In the genomic region with DNA sequence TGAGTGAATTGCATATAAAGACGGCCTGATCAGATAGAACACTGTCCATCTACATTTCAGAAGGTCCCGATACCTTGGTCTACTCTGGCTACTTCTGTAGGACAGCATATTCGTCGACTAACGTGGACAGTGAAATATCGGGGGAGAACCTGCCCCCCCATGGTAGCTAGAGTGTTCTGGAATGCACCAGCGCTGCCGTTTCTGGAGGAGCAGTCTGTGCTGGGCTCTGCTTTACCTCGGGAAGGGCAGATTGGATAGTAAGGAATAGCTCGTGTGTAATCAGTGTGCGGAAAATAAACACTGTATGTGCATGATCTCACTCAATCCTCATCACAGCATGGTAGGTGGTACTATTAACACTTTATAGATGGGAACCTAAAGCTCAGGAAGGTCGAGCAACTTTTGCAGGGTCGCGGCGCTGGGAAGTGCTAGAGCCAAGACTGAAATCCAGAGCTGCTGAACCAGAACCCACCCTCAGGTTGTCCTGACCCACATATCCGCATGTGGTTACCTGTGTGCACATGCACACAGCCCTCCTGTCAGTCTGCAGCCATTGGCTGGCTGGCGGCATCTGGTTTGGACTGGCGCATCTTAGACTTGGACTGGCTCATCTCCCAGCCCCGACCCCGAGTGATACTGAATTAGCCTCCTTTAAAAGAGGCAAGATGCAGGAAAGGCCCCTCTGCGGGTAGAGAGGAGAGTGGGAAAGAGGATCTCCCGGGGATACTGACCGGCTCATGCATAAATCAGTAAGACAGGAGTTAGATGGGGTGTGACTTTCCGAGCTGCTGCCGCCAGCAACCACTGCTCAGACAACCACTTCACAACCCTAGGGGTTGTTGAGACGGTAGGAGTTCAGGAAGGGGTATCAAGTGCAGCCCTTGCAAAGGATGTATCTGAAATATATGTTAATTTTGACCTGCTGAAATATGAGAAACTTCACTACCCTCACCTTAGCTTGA, we compare ENCODE assay signal across 11 cellular contexts.
DNase-seq lines count a peak whose midpoint lies in the region; ATAC-seq, FAIRE-seq and TF ChIP-seq lines count a peak whose summit lies in the region.
"Had no signal": no experiment of that assay in that cellular context is flagged by ENCODE, and none has a peak within 500 bp of the region (broad histone marks: within the 10 kb centered on the region; RNA-seq: fewer than 3 reads in every experiment).

No MANE protein-coding gene starts in this region.

- peaks cover 69% of the 10 kb centered on the region for H3K79me2 ChIP-seq in K562 (ENCODE audit: control insufficient read depth, insufficient read depth, low read length)

- peaks cover 9% of the 10 kb centered on the region for H3K9me1 ChIP-seq in K562 (ENCODE audit: control insufficient read depth, insufficient read depth, low read length)

- H3K27me3 Mint-ChIP-seq in stimulated activated naive CD8-positive, alpha-beta T cell treated with anti-CD3 and anti-CD28 coated beads, Interleukin-15, Interleukin-2, amounts not matched to agents 100 ng/mL and 50 ng/mL, for 24 hours, result no peaks in the 10 kb centered on the region
- no peaks in the 10 kb centered on the region for H3K27me3 Mint-ChIP-seq in natural killer cell (ENCODE audit: low read depth in 2 of 2)

- no peaks in the 10 kb centered on the region for H3K9me3 ChIP-seq in K562 (replicated peaks; ENCODE audit: control insufficient read depth, insufficient read depth, low read depth, low read length)
- H3K9me3 ChIP-seq: neutrophil had no signal

- POLR2A ChIA-PET in K562 (lab: Yijun Ruan, JAX), result interaction anchor here (0.5 to 5.8 kb wide), 13 partner anchors 9 to 1680 kb away, joined by 3 to 61 read pairs (median 3); no protein-coding TSS in a partner anchor

- H3K9me3 Mint-ChIP-seq in stimulated activated naive CD8-positive, alpha-beta T cell treated with anti-CD3 and anti-CD28 coated beads, Interleukin-15, Interleukin-2, amounts not matched to agents 100 ng/mL and 50 ng/mL, for 24 hours, result no peaks in the 10 kb centered on the region
- H3K9me3 Mint-ChIP-seq in natural killer cell, result no peaks in the 10 kb centered on the region

- no peak for TF ChIP-seq POLR2A in K562 (conservative IDR thresholded peaks at IDR 0.05)

- H4K20me1 ChIP-seq in K562 (replicated peaks; ENCODE audit: control insufficient read depth, insufficient read depth, low read length), result no peaks in the 10 kb centered on the region

- no peak for ATAC-seq in stimulated activated naive CD8-positive, alpha-beta T cell treated with anti-CD3 and anti-CD28 coated beads, Interleukin-15, Interleukin-2, amounts not matched to agents 100 U/mL and 50 U/mL, for 24 hours
- ATAC-seq in K562, result no peak
- ATAC-seq in natural killer cell, result no peak
- ATAC-seq in HG02759 (IDR thresholded peaks at IDR 0.05; ENCODE audit: unreplicated experiment), result no peak
- ATAC-seq in GM19463 (IDR thresholded peaks at IDR 0.05; ENCODE audit: unreplicated experiment), result no peak

- H3K27me3 ChIP-seq in K562 (ENCODE audit: control insufficient read depth in 2 of 2, insufficient read depth in 2 of 2, low read length in 2 of 2), result no peaks in the 10 kb centered on the region
- H3K27me3 ChIP-seq: neutrophil had no signal

- 79% methylated on average over 26 of the region's 26 CpGs for WGBS in K562 (ENCODE audit: insufficient coverage, low coverage, missing lambda C conversion rate)

- H2AFZ ChIP-seq in K562 (ENCODE audit: low read depth, low read length), result no peak overlapping the region

- H3K27ac Mint-ChIP-seq in stimulated activated naive CD8-positive, alpha-beta T cell treated with anti-CD3 and anti-CD28 coated beads, Interleukin-15, Interleukin-2, amounts not matched to agents 100 ng/mL and 50 ng/mL, for 24 hours, result peak overlapping the region; percentile 99
- peak overlapping the region; percentile 65 to 97 for H3K27ac Mint-ChIP-seq in natural killer cell

- H3K4me3 Mint-ChIP-seq in stimulated activated naive CD8-positive, alpha-beta T cell treated with anti-CD3 and anti-CD28 coated beads, Interleukin-15, Interleukin-2, amounts not matched to agents 100 ng/mL and 50 ng/mL, for 24 hours, result peak overlapping the region; percentile 71
- no peak overlapping the region for H3K4me3 Mint-ChIP-seq in natural killer cell

- no peak for DNase-seq in stimulated activated naive CD8-positive, alpha-beta T cell treated with anti-CD3 and anti-CD28 coated beads, Interleukin-15, Interleukin-2, amounts not matched to agents 100 U/mL and 50 U/mL, for 24 hours
- no peak for DNase-seq in K562 (ENCODE audit: extremely low read depth in 1 of 4, low spot score in 3 of 4)
- no peak for DNase-seq in natural killer cell
- DNase-seq in NOMO-1 (lab: John Stamatoyannopoulos, UW; ENCODE audit: unreplicated experiment in 2 of 2), result no peak
- DNase-seq in NCI-H2171 (lab: John Stamatoyannopoulos, UW), result no peak
- DNase-seq: NCI-H1694 had no signal

- H3K27ac ChIP-seq in K562 (ENCODE audit: extremely low read depth, low read depth, low read length), result no peak overlapping the region
- H3K27ac ChIP-seq: VCaP had no signal

- intact Hi-C loops in K562 (cut with micrococcal nuclease) (no loop called here), natural killer cell (cut with micrococcal nuclease) (loop anchor here (2.0 kb wide), 1 partner anchor 65 kb away; no protein-coding TSS in a partner anchor)

- no peak for FAIRE-seq in K562 (lab: Jason Lieb, UNC)

- in situ Hi-C loops in K562 (cut with MboI), result no loop called here

- TF ChIP-seq RAD21 in K562 (CRISPR knock-in tag; conservative IDR thresholded peaks at IDR 0.05 in 1 of 2, IDR thresholded peaks at IDR 0.05 in 1 of 2), result no peak

- no peak for TF ChIP-seq CTCF in K562 (IDR thresholded peaks at IDR 0.05 in 2 of 3, conservative IDR thresholded peaks at IDR 0.05 in 1 of 3; ENCODE audit: insufficient read depth in 2 of 3, low read depth in 1 of 3, low read length in 3 of 3)
- no peak for TF ChIP-seq CTCF in natural killer cell (IDR thresholded peaks at IDR 0.05)

- H3K4me1 Mint-ChIP-seq in stimulated activated naive CD8-positive, alpha-beta T cell treated with anti-CD3 and anti-CD28 coated beads, Interleukin-15, Interleukin-2, amounts not matched to agents 100 ng/mL and 50 ng/mL, for 24 hours (ENCODE audit: low read depth), result peaks cover 100% of the 10 kb centered on the region
- H3K4me1 Mint-ChIP-seq in natural killer cell, result peaks cover 69 to 86% of the 10 kb centered on the region in 2 donors

- H3K4me3 ChIP-seq in K562, result no peak overlapping the region

- peaks cover 45 to 91% of the 10 kb centered on the region in 2 experiments for H3K4me1 ChIP-seq in K562 (replicated peaks in 1 of 2; ENCODE audit: control insufficient read depth in 2 of 2, insufficient read depth in 2 of 2, low read length in 2 of 2)

- H3K36me3 ChIP-seq in K562 (ENCODE audit: control insufficient read depth, insufficient read depth, low read length), result peaks cover 94% of the 10 kb centered on the region
- H3K36me3 ChIP-seq: neutrophil had no signal

- H3K4me2 ChIP-seq in K562 (ENCODE audit: insufficient read depth, low read length), result peak overlapping the region; percentile 64; the same call in 1 of the 2 replicates

- no peak for TF ChIP-seq EP300 in K562 (IDR thresholded peaks at IDR 0.05; ENCODE audit: low read length)

- peaks cover 90% of the 10 kb centered on the region for H3K36me3 Mint-ChIP-seq in stimulated activated naive CD8-positive, alpha-beta T cell treated with anti-CD3 and anti-CD28 coated beads, Interleukin-15, Interleukin-2, amounts not matched to agents 100 ng/mL and 50 ng/mL, for 24 hours (ENCODE audit: low read depth)
- H3K36me3 Mint-ChIP-seq in natural killer cell, result no peaks in the 10 kb centered on the region

- BruUV-seq in K562 (replicated peaks; lab: Mats Ljungman, UMichigan), result no TSS peak

- CTCF ChIA-PET in K562 (lab: Yijun Ruan, JAX; ENCODE audit: low intra/inter-chr PET ratio), result no interaction called here

- peak overlapping the region in 1 of 2 experiments; percentile 60; a peak in 1 of 4 replicates for H3K9ac ChIP-seq in K562 (ENCODE audit: insufficient read depth in 1 of 2, low read depth in 2 of 2, low read length in 2 of 2)

TF ChIP-seq in K562, 482 proteins besides CTCF, POLR2A, EP300 and RAD21 (continues in another document):
- TF ChIP-seq ZSCAN32 (CRISPR knock-in tag; IDR thresholded peaks at IDR 0.05), result no peak
- 0 out of 2 replicates have a peak, but pooled peaks have one; percentile 33 for TF ChIP-seq SMAD4 (CRISPR knock-in tag; conservative IDR thresholded peaks at IDR 0.05)
- TF ChIP-seq KLF6 (CRISPR knock-in tag; IDR thresholded peaks at IDR 0.05; ENCODE audit: borderline replicate concordance), result no peak
- TF ChIP-seq RNF219 (CRISPR knock-in tag; IDR thresholded peaks at IDR 0.05), result no peak
- TF ChIP-seq TCFL5 (CRISPR knock-in tag; conservative IDR thresholded peaks at IDR 0.05), result 0 out of 2 replicates have a peak, but pooled peaks have one; percentile 17
- TF ChIP-seq RBM22 (IDR thresholded peaks at IDR 0.05; ENCODE audit: low read depth, low read length, poor library complexity, severe bottlenecking), result no peak
- TF ChIP-seq, protein P1, sequence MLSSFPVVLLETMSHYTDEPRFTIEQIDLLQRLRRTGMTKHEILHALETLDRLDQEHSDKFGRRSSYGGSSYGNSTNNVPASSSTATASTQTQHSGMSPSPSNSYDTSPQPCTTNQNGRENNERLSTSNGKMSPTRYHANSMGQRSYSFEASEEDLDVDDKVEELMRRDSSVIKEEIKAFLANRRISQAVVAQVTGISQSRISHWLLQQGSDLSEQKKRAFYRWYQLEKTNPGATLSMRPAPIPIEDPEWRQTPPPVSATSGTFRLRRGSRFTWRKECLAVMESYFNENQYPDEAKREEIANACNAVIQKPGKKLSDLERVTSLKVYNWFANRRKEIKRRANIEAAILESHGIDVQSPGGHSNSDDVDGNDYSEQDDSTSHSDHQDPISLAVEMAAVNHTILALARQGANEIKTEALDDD (IDR thresholded peaks at IDR 0.05), result no peak
- TF ChIP-seq MEIS2 (IDR thresholded peaks at IDR 0.05; ENCODE audit: partially characterized antibody), result peak; percentile 75
- TF ChIP-seq CHD1 (IDR thresholded peaks at IDR 0.05; ENCODE audit: low read length), result no peak
